Comparison of ENCODE assay signal across 8 cellular contexts in the genomic region with DNA sequence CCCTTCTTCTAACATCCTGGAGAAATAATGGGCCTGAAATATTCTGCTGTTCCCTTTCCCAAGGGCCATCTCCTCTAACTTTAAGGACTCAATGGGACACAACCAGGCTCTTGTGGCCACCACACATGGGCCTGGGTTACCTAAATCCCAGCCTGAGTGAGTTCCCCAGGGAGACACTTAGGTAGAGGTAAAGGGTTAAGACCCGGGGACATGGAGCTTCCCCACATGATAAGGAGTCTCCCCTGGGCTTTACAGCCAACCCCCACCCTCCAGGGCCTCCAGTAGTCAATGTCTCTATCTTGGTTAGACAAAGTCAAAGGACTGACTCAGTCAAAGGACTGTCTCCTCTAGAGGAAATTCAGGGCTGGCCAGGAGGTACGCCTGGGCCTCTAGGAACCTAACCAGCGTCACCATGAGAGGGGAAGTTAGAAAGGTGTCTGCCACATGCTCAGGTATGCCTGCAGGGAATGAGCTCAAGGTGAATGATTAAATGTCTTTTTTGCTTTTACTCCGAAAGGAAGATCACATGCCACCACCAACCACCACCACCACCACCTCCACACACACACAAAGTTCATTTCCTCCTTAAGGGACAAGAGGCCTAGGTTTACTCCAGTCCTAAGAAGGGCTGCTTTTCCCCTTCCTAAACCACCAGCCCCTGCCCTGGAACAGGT. TPM values are rescaled to one million over a fixed set of nuclear protein-coding genes. Genes with fewer than 3 reads are reported as not detected.
DNase-seq lines count a peak whose midpoint lies in the region; ATAC-seq, FAIRE-seq and TF ChIP-seq lines count a peak whose summit lies in the region.

No MANE protein-coding gene starts in this region.

- H3K4me1 ChIP-seq in neural progenitor cell (peaks cover 33% of the 10 kb centered on the region), MM.1S (ENCODE audit: low read length) (no peaks in the 10 kb centered on the region)

- peak; percentile 41 for DNase-seq in EL
- peak; percentile 87 for DNase-seq in epithelial cell of esophagus (ENCODE audit: low read depth)
- DNase-seq in neural progenitor cell (ENCODE audit: low spot score), result no peak
- no peak for DNase-seq in MM.1S
- DNase-seq in NCI-H187 treated with DMSO at 0.1 percent for 48 hours (lab: John Stamatoyannopoulos, UW), result no peak

- H3K9ac ChIP-seq in neural progenitor cell (no peak overlapping the region), MM.1S (ENCODE audit: low read length) (no peak overlapping the region)

- no peaks in the 10 kb centered on the region for H3K9me2 ChIP-seq in MM.1S (replicated peaks; ENCODE audit: insufficient read depth, low read length)

- peaks cover 65% of the 10 kb centered on the region for H3K4me1 Mint-ChIP-seq in neural progenitor cell

- H3K36me3 ChIP-seq in neural progenitor cell (peaks cover 12% of the 10 kb centered on the region), MM.1S (replicated peaks; ENCODE audit: insufficient read depth, low read length) (no peaks in the 10 kb centered on the region; the same call in 1 of the 2 replicates)

- TF ChIP-seq CTCF in epithelial cell of esophagus (IDR thresholded peaks at IDR 0.05; ENCODE audit: insufficient read depth, low read depth, low read length, missing control alignments) (no peak), neural progenitor cell (IDR thresholded peaks at IDR 0.05) (no peak), MM.1S (IDR thresholded peaks at IDR 0.05; ENCODE audit: low read length) (no peak)

- H3K4me2 ChIP-seq in neural progenitor cell (no peak overlapping the region), MM.1S (ENCODE audit: low read depth, low read length) (no peak overlapping the region)

- H3K4me3 Mint-ChIP-seq in neural progenitor cell, result no peak overlapping the region

- ATAC-seq in HG02763 (IDR thresholded peaks at IDR 0.05; ENCODE audit: unreplicated experiment), result no peak
- no peak for ATAC-seq in GM21619 (IDR thresholded peaks at IDR 0.05; ENCODE audit: unreplicated experiment)

- H3K9me3 ChIP-seq in neural progenitor cell (ENCODE audit: low read depth) (no peaks in the 10 kb centered on the region), MM.1S (replicated peaks; ENCODE audit: insufficient read depth, low read length) (no peaks in the 10 kb centered on the region)

- H3K4me3 ChIP-seq in epithelial cell of esophagus (ENCODE audit: low read length) (no peak overlapping the region), neural progenitor cell (no peak overlapping the region), MM.1S (ENCODE audit: low read length) (no peak overlapping the region)

- H3K9me3 Mint-ChIP-seq in neural progenitor cell, result peaks cover 8% of the 10 kb centered on the region

- peaks cover 65% of the 10 kb centered on the region for H3F3A ChIP-seq in neural progenitor cell (ENCODE audit: low read depth)
- no peaks in the 10 kb centered on the region for H3F3A ChIP-seq in MM.1S (ENCODE audit: insufficient read depth, low read length)

- H4K20me1 ChIP-seq in neural progenitor cell (ENCODE audit: low read depth) (peaks cover 46% of the 10 kb centered on the region), MM.1S (ENCODE audit: insufficient read depth, low read length) (no peaks in the 10 kb centered on the region)

- H3K27ac Mint-ChIP-seq in neural progenitor cell, result peak overlapping the region; percentile 69

- peaks cover 41% of the 10 kb centered on the region for H3K36me3 Mint-ChIP-seq in neural progenitor cell

- H3K27me3 Mint-ChIP-seq in neural progenitor cell (ENCODE audit: insufficient read depth, low read depth), result peaks cover 17% of the 10 kb centered on the region

- H3K27ac ChIP-seq in neural progenitor cell, result peak overlapping the region; percentile 2
- H3K27ac ChIP-seq in MM.1S (ENCODE audit: low read length), result no peak overlapping the region

- peaks cover 37% of the 10 kb centered on the region for H3K79me2 ChIP-seq in neural progenitor cell (ENCODE audit: low read depth)
- peaks cover 10% of the 10 kb centered on the region for H3K79me2 ChIP-seq in MM.1S (ENCODE audit: low read length)

- FAIRE-seq in TTC549 (lab: Jason Lieb, UNC), result peak; percentile 31

- no peaks in the 10 kb centered on the region for H3K27me3 ChIP-seq in neural progenitor cell
- no peaks in the 10 kb centered on the region for H3K27me3 ChIP-seq in MM.1S (replicated peaks; ENCODE audit: insufficient read depth, low read length)

- no peak overlapping the region for H2AFZ ChIP-seq in neural progenitor cell (replicated peaks)
- H2AFZ ChIP-seq in MM.1S (ENCODE audit: low read length), result no peak overlapping the region

RNA-seq across cellular contexts. Expression of a gene that starts 6.9 kb away (rescaled TPM):
- 42.9 and 95.5 TPM in 2 replicates for total RNA-seq in neural progenitor cell (ENCODE audit: low replicate concordance)

Comparison
In these comparisons a context has a peak if more than half of its experiments do, and no peak if none do; other contexts are left out.
1. DNase-seq: peak in EL (single experiment) and epithelial cell of esophagus (single experiment); none in neural progenitor cell (single experiment), MM.1S (single experiment) and NCI-H187 treated with DMSO at 0.1 percent for 48 hours (single experiment).